Comparison of ENCODE assay signal across 11 cellular contexts in the genomic region with DNA sequence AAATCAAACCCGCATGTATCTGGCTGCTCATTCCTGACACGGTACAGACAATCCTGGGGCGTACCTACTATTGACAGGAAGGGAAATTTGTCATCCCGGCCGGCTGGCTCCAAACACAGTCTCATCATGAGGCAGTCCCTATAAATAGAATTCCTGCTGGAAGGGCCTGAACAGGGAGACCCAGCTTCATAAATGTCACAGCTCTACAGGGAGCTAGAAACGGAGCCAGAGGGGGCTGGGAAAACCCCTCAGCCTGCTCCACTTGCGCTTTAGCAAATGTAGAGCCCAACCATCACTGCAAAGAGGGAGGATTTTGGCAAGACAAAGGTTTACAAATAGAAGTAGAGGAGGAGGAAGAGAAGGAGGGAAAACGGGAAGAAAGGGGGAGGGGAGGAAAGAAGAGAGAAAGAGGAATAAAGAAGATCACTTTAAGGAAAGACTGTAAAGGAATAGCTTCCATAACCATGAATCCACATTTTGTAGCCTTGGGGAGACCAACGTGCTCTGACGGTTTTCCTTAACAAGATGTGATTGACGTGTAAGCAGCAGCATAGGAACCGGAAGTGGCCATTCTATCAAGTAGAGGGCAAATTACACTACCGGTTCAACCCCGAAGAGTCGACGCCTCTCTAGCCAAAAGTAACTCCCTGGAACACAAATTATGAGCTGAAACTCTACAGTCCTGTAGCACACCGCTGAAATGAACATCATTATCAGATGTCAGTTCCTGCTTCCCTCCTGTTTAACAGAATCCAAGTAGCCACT. TPM values are rescaled to one million over a fixed set of nuclear protein-coding genes. Genes with fewer than 3 reads are reported as not detected.
DNase-seq lines count a peak whose midpoint lies in the region; ATAC-seq and TF ChIP-seq lines count a peak whose summit lies in the region.
"Had no signal": no experiment of that assay in that cellular context is flagged by ENCODE, and none has a peak within 500 bp of the region (broad histone marks: within the 10 kb centered on the region; RNA-seq: fewer than 3 reads in every experiment).

No MANE protein-coding gene starts in this region.

- intact Hi-C loops in Right ventricle myocardium superior (cut with DNase I), result no loop called here
- intact Hi-C loops in ovary (cut with DNase I), result no loop called here

- peaks cover 6% of the 10 kb centered on the region for H3K4me1 Mint-ChIP-seq in endothelial cell (ENCODE audit: unreplicated experiment)

- peak; percentile 82 for ATAC-seq in Right ventricle myocardium superior (ENCODE audit: poor library complexity)

- DNase-seq in ELF-1 (ENCODE audit: low read depth, low spot score), result peak; percentile 59
- DNase-seq in amniotic stem cell (lab: John Stamatoyannopoulos, UW), result peak; percentile 16
- DNase-seq in Right ventricle myocardium superior, result peak; percentile 81
- peak; percentile 42 to 64 (median 53) for DNase-seq in ovary
- DNase-seq in SW 1271 (lab: John Stamatoyannopoulos, UW), result no peak
- no peak for DNase-seq in endothelial cell (ENCODE audit: low spot score)
- DNase-seq in activated T-cell treated with anti-CD3 and anti-CD28 coated beads for 4 hours, result no peak
- no peak for DNase-seq in central memory CD4-positive, alpha-beta T cell
- DNase-seq: small intestine had no signal

- no peak for TF ChIP-seq EP300 in ovary (IDR thresholded peaks at IDR 0.05)

- no peak for TF ChIP-seq POLR2A in ovary (IDR thresholded peaks at IDR 0.05)

- WGBS in ovary, 3 donors, result 27 to 50% (median 36%) methylated on average over 17 of the region's 17 CpGs

- H3K4me1 ChIP-seq in ovary (ENCODE audit: insufficient read depth), result peaks cover 17% of the 10 kb centered on the region
- H3K4me1 ChIP-seq: BLaER1 had no signal

- peak overlapping the region in 1 of 2 donors; percentile 65 for H3K27ac ChIP-seq in ovary
- H3K27ac ChIP-seq: BLaER1, KMS-11 had no signal

- H3K9me3 Mint-ChIP-seq in endothelial cell (ENCODE audit: unreplicated experiment), result no peaks in the 10 kb centered on the region

- no peak overlapping the region for H3K27ac Mint-ChIP-seq in endothelial cell (ENCODE audit: unreplicated experiment)

- no peak overlapping the region for H3K4me3 Mint-ChIP-seq in endothelial cell (ENCODE audit: unreplicated experiment)

- TF ChIP-seq CTCF in ovary (IDR thresholded peaks at IDR 0.05), result no peak
- no peak for TF ChIP-seq CTCF in endothelial cell (IDR thresholded peaks at IDR 0.05; ENCODE audit: unreplicated experiment)

- no peaks in the 10 kb centered on the region for H3K9me3 ChIP-seq in ovary
- H3K9me3 ChIP-seq: BLaER1 had no signal

- no peak overlapping the region for H3K4me3 ChIP-seq in ovary
- H3K4me3 ChIP-seq: BLaER1 had no signal

- no peaks in the 10 kb centered on the region for H3K27me3 ChIP-seq in ovary
- H3K27me3 ChIP-seq: BLaER1 had no signal

- H3K36me3 ChIP-seq in ovary, result no peaks in the 10 kb centered on the region
- H3K36me3 ChIP-seq: BLaER1 had no signal

- H3K27me3 Mint-ChIP-seq in endothelial cell (ENCODE audit: unreplicated experiment), result no peaks in the 10 kb centered on the region

- H3K36me3 Mint-ChIP-seq in endothelial cell (ENCODE audit: low read depth, unreplicated experiment), result no peaks in the 10 kb centered on the region

RNA-seq across cellular contexts. Expression of a gene that starts 56.8 kb away (rescaled TPM):
- total RNA-seq in Right ventricle myocardium superior (3,113 TPM), ovary (10 to 100 TPM in 1 of 7 donors, 1 to 10 TPM in 5, under 1 TPM in 1; 0.56 to 12.9 (median 1.8) TPM), endothelial cell (ENCODE audit: unreplicated experiment) (3.8 TPM)
- polyA plus RNA-seq in ovary, result under 1 TPM; 0.17 to 0.18 TPM

Comparison
In these comparisons a context has a peak if more than half of its experiments do, and no peak if none do; other contexts are left out.
1. DNase-seq: peak in ELF-1 (single experiment), amniotic stem cell (single experiment), Right ventricle myocardium superior (single experiment) and ovary (5 of 5); none in SW 1271 (0 of 2), endothelial cell (single experiment), activated T-cell treated with anti-CD3 and anti-CD28 coated beads for 4 hours (single experiment) and central memory CD4-positive, alpha-beta T cell (single experiment).
2. RNA of a gene that starts 56.8 kb away (total RNA-seq): 3,113 TPM in Right ventricle myocardium superior (single experiment); 3.8 TPM in endothelial cell (single experiment) and 0.56 to 12.9 TPM in ovary; every median in the first group is over 100 times any median in the second.